In the genomic region with DNA sequence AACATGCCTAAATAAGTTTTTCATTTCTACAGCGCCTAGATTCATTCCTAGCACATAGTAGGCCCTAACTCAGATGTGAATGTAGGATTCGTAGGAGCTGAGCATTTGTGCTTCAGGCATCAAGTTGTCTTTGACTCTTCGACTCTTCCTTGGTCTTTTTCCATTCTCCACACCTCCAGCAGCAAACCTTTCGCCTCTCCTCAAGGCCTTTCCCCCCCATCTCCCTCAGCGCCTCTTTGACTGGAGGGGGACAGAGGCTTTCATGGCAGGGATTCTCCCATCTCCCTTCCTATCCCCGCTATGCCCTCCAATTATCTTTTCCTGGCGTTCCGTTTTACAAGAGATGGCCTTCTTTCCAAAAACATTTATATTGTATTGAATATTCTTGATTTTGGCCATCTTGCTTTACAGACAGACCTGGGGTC, we compare ENCODE assay signal across 8 cellular contexts.
DNase-seq lines count a peak whose midpoint lies in the region; ATAC-seq and TF ChIP-seq lines count a peak whose summit lies in the region.

No MANE protein-coding gene starts in this region.

- H3K27me3 Mint-ChIP-seq in T-helper 1 cell treated with Interleukin-12 subunit alpha and Interleukin-12 subunit beta and Interleukin-4 antibody, amounts not matched to agents 30 μg/mL and 1 μg/mL, for 36 hours (ENCODE audit: low read depth): no peaks in the 10 kb centered on the region

- DNase-seq in T-helper 1 cell: no peak
- DNase-seq in substantia nigra (lab: John Stamatoyannopoulos, UW): no peak
- no peak for DNase-seq in SKM-1 (lab: John Stamatoyannopoulos, UW; ENCODE audit: unreplicated experiment)

- H3K36me3 ChIP-seq in iPS-18a (ENCODE audit: control insufficient read depth, low read depth, low read length): peaks cover 23% of the 10 kb centered on the region

- peak overlapping the region; percentile 85 for H3K27ac ChIP-seq in VCaP
- H3K27ac ChIP-seq in iPS-18a (ENCODE audit: low read length): peak overlapping the region; percentile 75
- H3K27ac ChIP-seq in substantia nigra (ENCODE audit: low read depth, low read length, poor library complexity, severe bottlenecking): peak overlapping the region; percentile 78

- H3K9ac ChIP-seq in iPS-18a (ENCODE audit: low read length): peak overlapping the region; percentile 91

- peak overlapping the region; percentile 99 for H3K4me3 ChIP-seq in iPS-18a (ENCODE audit: low read length)

- H3K27ac Mint-ChIP-seq in T-helper 1 cell treated with Interleukin-12 subunit alpha and Interleukin-12 subunit beta and Interleukin-4 antibody, amounts not matched to agents 30 μg/mL and 1 μg/mL, for 36 hours: peak overlapping the region; percentile 75

- peaks cover 30% of the 10 kb centered on the region for H3K4me1 Mint-ChIP-seq in T-helper 1 cell treated with Interleukin-12 subunit alpha and Interleukin-12 subunit beta and Interleukin-4 antibody, amounts not matched to agents 30 μg/mL and 1 μg/mL, for 36 hours (ENCODE audit: low read depth)

- H3K36me3 Mint-ChIP-seq in T-helper 1 cell treated with Interleukin-12 subunit alpha and Interleukin-12 subunit beta and Interleukin-4 antibody, amounts not matched to agents 30 μg/mL and 1 μg/mL, for 36 hours (ENCODE audit: low read depth): peaks cover 29% of the 10 kb centered on the region

- no peaks in the 10 kb centered on the region for H3K9me3 Mint-ChIP-seq in T-helper 1 cell treated with Interleukin-12 subunit alpha and Interleukin-12 subunit beta and Interleukin-4 antibody, amounts not matched to agents 30 μg/mL and 1 μg/mL, for 36 hours

- ATAC-seq in HG03439 (IDR thresholded peaks at IDR 0.05; ENCODE audit: unreplicated experiment) (no peak), HG02970 (IDR thresholded peaks at IDR 0.05; ENCODE audit: low FRiP score, unreplicated experiment) (no peak)

- no peaks in the 10 kb centered on the region for H3K9me3 ChIP-seq in iPS-18a (ENCODE audit: control insufficient read depth, low read depth, low read length)

- peak overlapping the region; percentile 97 for H3K4me3 Mint-ChIP-seq in T-helper 1 cell treated with Interleukin-12 subunit alpha and Interleukin-12 subunit beta and Interleukin-4 antibody, amounts not matched to agents 30 μg/mL and 1 μg/mL, for 36 hours

- TF ChIP-seq CTCF in VCaP (conservative IDR thresholded peaks at IDR 0.05): no peak

- H3K27me3 ChIP-seq in iPS-18a (ENCODE audit: control insufficient read depth, insufficient read depth, low read length): no peaks in the 10 kb centered on the region

- H3K4me1 ChIP-seq in iPS-18a (ENCODE audit: control insufficient read depth, low read depth, low read length): peaks cover 6% of the 10 kb centered on the region
